Comparison of ENCODE assay signal across 11 cellular contexts in genomic region chr1:88774151-88774556, GRCh38.
DNase-seq lines count a peak whose midpoint lies in the region; ATAC-seq, FAIRE-seq and TF ChIP-seq lines count a peak whose summit lies in the region.
"Had no signal": no experiment of that assay in that cellular context is flagged by ENCODE, and none has a peak within 500 bp of the region (broad histone marks: within the 10 kb centered on the region; RNA-seq: fewer than 3 reads in every experiment).

No MANE protein-coding gene starts in this region.

- H3K27ac ChIP-seq in A549: peak overlapping the region; percentile 49 to 84; a peak in 5 of 6 replicates

- peak; percentile 9 to 62 for DNase-seq in A549 (ENCODE audit: low read depth in 1 of 2, low spot score in 1 of 2)
- no peak for DNase-seq in activated naive CD4-positive, alpha-beta T cell treated with anti-CD3 and anti-CD28 coated beads, Interleukin-2, amount 10 ng/mL, durations not matched to agents 7 days and 5 days
- peak; percentile 47 to 83 for DNase-seq in left colon
- DNase-seq in cerebellum (ENCODE audit: low spot score): no peak
- no peak for DNase-seq in naive thymus-derived CD8-positive, alpha-beta T cell
- no peak for DNase-seq in NCI-H1105 (lab: John Stamatoyannopoulos, UW)
- no peak for DNase-seq in D721Med (ENCODE audit: insufficient read length, low spot score)
- DNase-seq: head of caudate nucleus, NCI-H1694 treated with DMSO at 0.1 percent for 48 hours had no signal

- TF ChIP-seq RAD21 in A549 (conservative IDR thresholded peaks at IDR 0.05 in 1 of 2, IDR thresholded peaks at IDR 0.05 in 1 of 2): no peak

- CTCF ChIA-PET in A549 (lab: Yijun Ruan, JAX): no interaction called here
- CTCF ChIA-PET in activated naive CD4-positive, alpha-beta T cell treated with anti-CD3 and anti-CD28 coated beads, Interleukin-2, amount 10 ng/mL, durations not matched to agents 7 days and 5 days (lab: Charles Lee): no interaction called here

- H3K4me3 Mint-ChIP-seq in activated naive CD4-positive, alpha-beta T cell treated with anti-CD3 and anti-CD28 coated beads, Interleukin-2, amount 10 ng/mL, durations not matched to agents 7 days and 5 days: no peak overlapping the region
- no peak overlapping the region for H3K4me3 Mint-ChIP-seq in naive thymus-derived CD8-positive, alpha-beta T cell
- H3K4me3 Mint-ChIP-seq: CD4-positive, CD25-positive, alpha-beta regulatory T cell had no signal

- ATAC-seq in A549 (peak; percentile 74 to 89), HG02981 (IDR thresholded peaks at IDR 0.05; ENCODE audit: unreplicated experiment) (peak; percentile 61), left colon (peak; percentile 93)
- ATAC-seq in naive thymus-derived CD8-positive, alpha-beta T cell: no peak

- POLR2A ChIA-PET in A549 (lab: Yijun Ruan, JAX): interaction anchor here (1.2 kb wide), 1 partner anchor 11 kb away, joined by 3 read pairs; no protein-coding TSS in a partner anchor
- POLR2A ChIA-PET in naive thymus-derived CD8-positive, alpha-beta T cell (lab: Charles Lee): no interaction called here

- no peak for TF ChIP-seq EP300 in A549 (IDR thresholded peaks at IDR 0.05)

- 33% methylated on average over 1 of the region's 1 CpG for WGBS in A549 (ENCODE audit: missing lambda C conversion rate)

- intact Hi-C loops in left colon (cut with DNase I, micrococcal nuclease): no loop called here

- H3K4me1 Mint-ChIP-seq in activated naive CD4-positive, alpha-beta T cell treated with anti-CD3 and anti-CD28 coated beads, Interleukin-2, amount 10 ng/mL, durations not matched to agents 7 days and 5 days: peaks cover 15% of the 10 kb centered on the region
- H3K4me1 Mint-ChIP-seq in naive thymus-derived CD8-positive, alpha-beta T cell: peaks cover 0 to 2% (median under 1%) of the 10 kb centered on the region in 4 donors

- H3K27me3 Mint-ChIP-seq in activated naive CD4-positive, alpha-beta T cell treated with anti-CD3 and anti-CD28 coated beads, Interleukin-2, amount 10 ng/mL, durations not matched to agents 7 days and 5 days: no peaks in the 10 kb centered on the region
- no peaks in the 10 kb centered on the region for H3K27me3 Mint-ChIP-seq in naive thymus-derived CD8-positive, alpha-beta T cell
- H3K27me3 Mint-ChIP-seq: CD4-positive, CD25-positive, alpha-beta regulatory T cell had no signal

- no peaks in the 10 kb centered on the region for H3K9me3 ChIP-seq in A549

- FAIRE-seq in A549 (lab: Jason Lieb, UNC): no peak
- no peak for FAIRE-seq in D721Med (lab: Jason Lieb, UNC)

- H3K4me3 ChIP-seq in A549: no peak overlapping the region

- peak overlapping the region; percentile 59 for H3K4me2 ChIP-seq in A549

- H3K4me1 ChIP-seq in A549: peaks cover 18% of the 10 kb centered on the region

- H3K36me3 Mint-ChIP-seq in activated naive CD4-positive, alpha-beta T cell treated with anti-CD3 and anti-CD28 coated beads, Interleukin-2, amount 10 ng/mL, durations not matched to agents 7 days and 5 days: peaks cover 55% of the 10 kb centered on the region
- H3K36me3 Mint-ChIP-seq in naive thymus-derived CD8-positive, alpha-beta T cell: peaks cover 8 to 86% (median 52%) of the 10 kb centered on the region in 3 donors

- no peaks in the 10 kb centered on the region for H3K9me3 Mint-ChIP-seq in activated naive CD4-positive, alpha-beta T cell treated with anti-CD3 and anti-CD28 coated beads, Interleukin-2, amount 10 ng/mL, durations not matched to agents 7 days and 5 days
- no peaks in the 10 kb centered on the region for H3K9me3 Mint-ChIP-seq in naive thymus-derived CD8-positive, alpha-beta T cell

- no peak for TF ChIP-seq POLR2A in A549 (IDR thresholded peaks at IDR 0.05; ENCODE audit: low read length)

- TF ChIP-seq CTCF in A549 (IDR thresholded peaks at IDR 0.05) (no peak), D721Med (IDR thresholded peaks at IDR 0.05; ENCODE audit: insufficient read depth, missing control alignments) (no peak)

- peak overlapping the region; percentile 50 for H3K27ac Mint-ChIP-seq in activated naive CD4-positive, alpha-beta T cell treated with anti-CD3 and anti-CD28 coated beads, Interleukin-2, amount 10 ng/mL, durations not matched to agents 7 days and 5 days
- H3K27ac Mint-ChIP-seq in naive thymus-derived CD8-positive, alpha-beta T cell: peak overlapping the region in 4 of 10 donors; percentile 15 to 67 (median 28)

TF ChIP-seq in A549, 52 proteins besides CTCF, POLR2A, EP300 and RAD21:
- TF ChIP-seq GATA3 (IDR thresholded peaks at IDR 0.05; ENCODE audit: borderline replicate concordance) (peak; percentile 23; the same call in 1 of the 2 replicates), HMGXB4 (CRISPR knock-in tag; IDR thresholded peaks at IDR 0.05; ENCODE audit: borderline replicate concordance) (no peak), MYC (IDR thresholded peaks at IDR 0.05; ENCODE audit: borderline replicate concordance, low read length) (no peak), RFX5 (IDR thresholded peaks at IDR 0.05) (no peak), ZSCAN20 (CRISPR knock-in tag; IDR thresholded peaks at IDR 0.05) (no peak), USF2 (IDR thresholded peaks at IDR 0.05) (peak; percentile 27; the same call in 1 of the 2 replicates), JUNB (IDR thresholded peaks at IDR 0.05) (no peak), CHD2 (IDR thresholded peaks at IDR 0.05; ENCODE audit: low read length, partially characterized antibody) (no peak)

Comparison
In these comparisons a context has a peak if more than half of its experiments do, and no peak if none do; other contexts are left out.
1. ATAC-seq: peak in A549 (2 of 2), HG02981 (single experiment) and left colon (single experiment); none in naive thymus-derived CD8-positive, alpha-beta T cell (0 of 2).
2. DNase-seq: peak in A549 (2 of 2) and left colon (2 of 2); none in activated naive CD4-positive, alpha-beta T cell treated with anti-CD3 and anti-CD28 coated beads, Interleukin-2, amount 10 ng/mL, durations not matched to agents 7 days and 5 days (single experiment), cerebellum (single experiment), naive thymus-derived CD8-positive, alpha-beta T cell (0 of 10), NCI-H1105 (single experiment) and D721Med (single experiment).